8 cellular contexts compared by ENCODE assay signal in the genomic region with DNA sequence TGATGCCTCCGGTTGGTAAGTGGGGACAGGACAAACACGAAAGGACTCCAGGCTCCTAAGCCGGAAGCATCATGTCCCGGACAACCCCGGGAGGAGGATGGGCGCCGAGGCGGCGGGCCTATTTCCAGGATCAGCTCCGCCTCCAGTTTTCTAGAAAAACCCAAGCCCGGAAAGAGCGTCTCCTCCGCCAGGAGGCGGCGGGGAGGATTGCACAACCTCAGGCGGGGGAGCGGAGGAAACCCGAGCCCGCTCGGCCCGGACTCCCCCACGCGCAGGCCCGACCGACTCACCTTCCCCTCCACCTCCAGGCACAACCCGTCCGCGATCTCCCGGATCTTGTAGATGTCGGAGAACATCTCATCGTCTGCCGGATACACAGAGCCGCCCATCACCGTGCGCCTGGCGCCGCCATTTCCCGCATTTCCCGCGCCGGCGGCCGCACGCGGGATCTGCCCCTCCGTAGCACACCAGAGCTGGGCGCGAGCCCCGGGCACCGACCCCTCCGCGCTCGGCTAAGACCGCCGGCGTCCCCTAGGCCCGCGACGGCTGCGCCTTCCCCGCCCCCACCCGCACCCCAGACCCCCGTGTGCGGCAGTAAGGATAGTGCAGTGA. TPM values are rescaled to one million over a fixed set of nuclear protein-coding genes. Genes with fewer than 3 reads are reported as not detected.
DNase-seq lines count a peak whose midpoint lies in the region; ATAC-seq and TF ChIP-seq lines count a peak whose summit lies in the region.

No MANE protein-coding gene starts in this region.

- TF ChIP-seq CTCF in GM12873 (IDR thresholded peaks at IDR 0.05; ENCODE audit: insufficient read depth, low read depth, low read length, missing control alignments) = peak; percentile 65
- TF ChIP-seq CTCF in astrocyte of the cerebellum (IDR thresholded peaks at IDR 0.05; ENCODE audit: low read depth, low read length, missing control alignments) = peak; percentile 53
- TF ChIP-seq CTCF in vagina (IDR thresholded peaks at IDR 0.05) = peak in 2 of 3 experiments; percentile 4 to 60

- no peaks in the 10 kb centered on the region for H3K27me3 ChIP-seq in vagina

- H3K4me3 ChIP-seq in astrocyte of the cerebellum (ENCODE audit: low read depth, low read length) = peak overlapping the region; percentile 99
- H3K4me3 ChIP-seq in vagina = peak overlapping the region; percentile 99 to 100

- H3K4me1 ChIP-seq in vagina = peaks cover 60% of the 10 kb centered on the region

- peak overlapping the region; percentile 100 for H3K27ac ChIP-seq in vagina

- H3K36me3 ChIP-seq in vagina = peaks cover 0 to 44% of the 10 kb centered on the region in 2 donors

- intact Hi-C loops in vagina (cut with DNase I) = no loop called here

- ATAC-seq in HG02610 (IDR thresholded peaks at IDR 0.05; ENCODE audit: unreplicated experiment) = peak; percentile 39

- H3K9me3 ChIP-seq in vagina = no peaks in the 10 kb centered on the region

- DNase-seq in NCI-H1092 treated with DMSO at 0.1 percent for 48 hours (lab: John Stamatoyannopoulos, UW) (peak; percentile 63), T-helper 22 cell (ENCODE audit: low read depth) (peak; percentile 72), astrocyte of the cerebellum (ENCODE audit: low read depth) (peak; percentile 82), hepatic stellate cell (ENCODE audit: low spot score) (peak; percentile 76), renal cortical epithelial cell (ENCODE audit: low read depth) (peak; percentile 79), vagina (ENCODE audit: extremely low spot score in 2 of 2) (peak in 1 of 2 donors; percentile 96)

- in situ Hi-C loops in astrocyte of the cerebellum (cut with HindIII; ENCODE audit: low sequenced_read_pairs) = no loop called here

- TF ChIP-seq POLR2A in vagina (IDR thresholded peaks at IDR 0.05) = peak in 1 of 2 donors; percentile 45

RNA-seq across cellular contexts. Expression of a gene that starts 0.5 kb away (rescaled TPM):
- total RNA-seq in renal cortical epithelial cell (2,868 and 3,711 TPM in 2 replicates), vagina (3,952 TPM)
